19 cellular contexts compared by ENCODE assay signal in genomic region chr7:112892263-112892662, GRCh38.
DNase-seq lines count a peak whose midpoint lies in the region; ATAC-seq, FAIRE-seq and TF ChIP-seq lines count a peak whose summit lies in the region.
"Had no signal": no experiment of that assay in that cellular context is flagged by ENCODE, and none has a peak within 500 bp of the region (broad histone marks: within the 10 kb centered on the region; RNA-seq: fewer than 3 reads in every experiment).

No MANE protein-coding gene starts in this region.

- H3K4me3 ChIP-seq in A549: no peak overlapping the region
- no peak overlapping the region for H3K4me3 ChIP-seq in astrocyte (ENCODE audit: insufficient read depth, low read depth, low read length)
- H3K4me3 ChIP-seq in CD8-positive, alpha-beta memory T cell (ENCODE audit: low read length): no peak overlapping the region
- H3K4me3 ChIP-seq in PC-9: no peak overlapping the region
- H3K4me3 ChIP-seq in neural progenitor cell: no peak overlapping the region
- H3K4me3 ChIP-seq: coronary artery had no signal

- H3F3A ChIP-seq in PC-9 (ENCODE audit: insufficient read depth, low read depth) (no peaks in the 10 kb centered on the region), neural progenitor cell (ENCODE audit: low read depth) (no peaks in the 10 kb centered on the region)

- H3K36me3 Mint-ChIP-seq in HFFc6 (ENCODE audit: low read depth) (peaks cover 23% of the 10 kb centered on the region), astrocyte (ENCODE audit: low read depth, unreplicated experiment) (peaks cover 9% of the 10 kb centered on the region), neural progenitor cell (peaks cover 44% of the 10 kb centered on the region)
- H3K36me3 Mint-ChIP-seq in CD8-positive, alpha-beta memory T cell: peaks cover 7 to 49% (median 19%) of the 10 kb centered on the region in 3 donors

- H3K4me3 Mint-ChIP-seq in HFFc6 (no peak overlapping the region), astrocyte (ENCODE audit: unreplicated experiment) (no peak overlapping the region), neural progenitor cell (no peak overlapping the region)
- no peak overlapping the region for H3K4me3 Mint-ChIP-seq in CD8-positive, alpha-beta memory T cell
- H3K4me3 Mint-ChIP-seq: activated CD8-positive, alpha-beta T cell treated with anti-CD3 and anti-CD28 coated beads for 36 hours; activated T-helper 1 cell treated with anti-CD3 and anti-CD28 coated beads, Interleukin-12 subunit alpha, Interleukin-12 subunit beta, Interleukin-2, Interleukin-4 antibody, amounts not matched to agents 30 ng/mL and 10 ng/mL and 1 ng/mL, durations not matched to agents 14 hours and 24 hours and 36 hours had no signal

- TF ChIP-seq CTCF in A549 (IDR thresholded peaks at IDR 0.05): no peak
- no peak for TF ChIP-seq CTCF in HFFc6 (IDR thresholded peaks at IDR 0.05)
- TF ChIP-seq CTCF in astrocyte (IDR thresholded peaks at IDR 0.05; ENCODE audit: insufficient read depth, low read depth, low read length): no peak
- no peak for TF ChIP-seq CTCF in PC-9 (conservative IDR thresholded peaks at IDR 0.05)
- TF ChIP-seq CTCF in neural progenitor cell (IDR thresholded peaks at IDR 0.05): no peak

- POLR2A ChIA-PET in A549 (lab: Yijun Ruan, JAX) (no interaction called here), PC-9 (lab: Charles Lee; ENCODE audit: unreplicated experiment) (no interaction called here)
- POLR2A ChIA-PET in CD8-positive, alpha-beta memory T cell (lab: Charles Lee): no interaction called here

- H3K27me3 Mint-ChIP-seq in HFFc6 (ENCODE audit: insufficient read depth) (no peaks in the 10 kb centered on the region; the same call in 1 of the 2 replicates), astrocyte (ENCODE audit: low read depth, unreplicated experiment) (no peaks in the 10 kb centered on the region), neural progenitor cell (ENCODE audit: insufficient read depth, low read depth) (no peaks in the 10 kb centered on the region)
- no peaks in the 10 kb centered on the region for H3K27me3 Mint-ChIP-seq in CD8-positive, alpha-beta memory T cell
- H3K27me3 Mint-ChIP-seq: activated CD8-positive, alpha-beta T cell treated with anti-CD3 and anti-CD28 coated beads for 36 hours had no signal

- H3K4me2 ChIP-seq in A549: no peak overlapping the region
- H3K4me2 ChIP-seq in astrocyte (ENCODE audit: low read length): no peak overlapping the region
- no peak overlapping the region for H3K4me2 ChIP-seq in PC-9
- H3K4me2 ChIP-seq in neural progenitor cell: no peak overlapping the region
- H3K4me2 ChIP-seq: KMS-11 had no signal

- H3K9me3 Mint-ChIP-seq in HFFc6 (no peaks in the 10 kb centered on the region), astrocyte (ENCODE audit: unreplicated experiment) (no peaks in the 10 kb centered on the region), neural progenitor cell (peaks cover 5% of the 10 kb centered on the region)
- H3K9me3 Mint-ChIP-seq in CD8-positive, alpha-beta memory T cell: no peaks in the 10 kb centered on the region
- H3K9me3 Mint-ChIP-seq: activated CD8-positive, alpha-beta T cell treated with anti-CD3 and anti-CD28 coated beads for 36 hours; activated T-helper 1 cell treated with anti-CD3 and anti-CD28 coated beads, Interleukin-12 subunit alpha, Interleukin-12 subunit beta, Interleukin-2, Interleukin-4 antibody, amounts not matched to agents 30 ng/mL and 10 ng/mL and 1 ng/mL, durations not matched to agents 14 hours and 24 hours and 36 hours had no signal

- no peak overlapping the region for H2AFZ ChIP-seq in astrocyte (ENCODE audit: low read depth, low read length)
- H2AFZ ChIP-seq in PC-9: no peak overlapping the region
- no peak overlapping the region for H2AFZ ChIP-seq in neural progenitor cell (replicated peaks)

- H3K27me3 ChIP-seq in astrocyte (ENCODE audit: insufficient read depth, low read length) (no peaks in the 10 kb centered on the region), PC-9 (ENCODE audit: insufficient read depth, low read depth) (no peaks in the 10 kb centered on the region), neural progenitor cell (no peaks in the 10 kb centered on the region)
- H3K27me3 ChIP-seq in CD8-positive, alpha-beta memory T cell (ENCODE audit: insufficient read depth, low read length, poor library complexity, severe bottlenecking): no peaks in the 10 kb centered on the region

- TF ChIP-seq POLR2A in A549 (IDR thresholded peaks at IDR 0.05; ENCODE audit: low read length): no peak

- H3K4me1 Mint-ChIP-seq in HFFc6 (ENCODE audit: low read depth) (peaks cover 14% of the 10 kb centered on the region), astrocyte (ENCODE audit: low read depth, unreplicated experiment) (peaks cover 10% of the 10 kb centered on the region), neural progenitor cell (peaks cover 3% of the 10 kb centered on the region)
- H3K4me1 Mint-ChIP-seq in CD8-positive, alpha-beta memory T cell: peaks cover 14 to 23% (median 20%) of the 10 kb centered on the region in 3 donors

- no peak for TF ChIP-seq RAD21 in A549 (conservative IDR thresholded peaks at IDR 0.05 in 1 of 2, IDR thresholded peaks at IDR 0.05 in 1 of 2)

- H3K27ac Mint-ChIP-seq in HFFc6 (peak overlapping the region; percentile 65), astrocyte (ENCODE audit: unreplicated experiment) (no peak overlapping the region), neural progenitor cell (no peak overlapping the region)
- peak overlapping the region in 1 of 8 donors; percentile 70 for H3K27ac Mint-ChIP-seq in CD8-positive, alpha-beta memory T cell
- H3K27ac Mint-ChIP-seq: activated CD8-positive, alpha-beta T cell treated with anti-CD3 and anti-CD28 coated beads for 36 hours; activated T-helper 1 cell treated with anti-CD3 and anti-CD28 coated beads, Interleukin-12 subunit alpha, Interleukin-12 subunit beta, Interleukin-2, Interleukin-4 antibody, amounts not matched to agents 30 ng/mL and 10 ng/mL and 1 ng/mL, durations not matched to agents 14 hours and 24 hours and 36 hours had no signal

- H3K9me2 ChIP-seq in PC-9 (ENCODE audit: insufficient read depth): no peaks in the 10 kb centered on the region

- H3K9me3 ChIP-seq in A549 (no peaks in the 10 kb centered on the region), astrocyte (ENCODE audit: insufficient read depth, low read depth, low read length) (no peaks in the 10 kb centered on the region), PC-9 (ENCODE audit: insufficient read depth, low read depth) (no peaks in the 10 kb centered on the region), neural progenitor cell (ENCODE audit: low read depth) (no peaks in the 10 kb centered on the region)
- H3K9me3 ChIP-seq in CD8-positive, alpha-beta memory T cell (ENCODE audit: low read length): no peaks in the 10 kb centered on the region

- FAIRE-seq in A549 (lab: Jason Lieb, UNC): no peak
- FAIRE-seq in astrocyte (lab: Jason Lieb, UNC): no peak

- CTCF ChIA-PET in A549 (lab: Yijun Ruan, JAX): no interaction called here
- CTCF ChIA-PET in CD8-positive, alpha-beta memory T cell (lab: Charles Lee): no interaction called here
- CTCF ChIA-PET in PC-9 (lab: Charles Lee): no interaction called here

- no peak for TF ChIP-seq EP300 in A549 (IDR thresholded peaks at IDR 0.05)

- H3K79me2 ChIP-seq in astrocyte (ENCODE audit: insufficient read depth, low read length) (no peaks in the 10 kb centered on the region), PC-9 (ENCODE audit: low read depth) (no peaks in the 10 kb centered on the region), neural progenitor cell (ENCODE audit: low read depth) (peaks cover 28% of the 10 kb centered on the region)

- H4K20me1 ChIP-seq in astrocyte (ENCODE audit: insufficient read depth, low read length): peaks cover 7% of the 10 kb centered on the region
- H4K20me1 ChIP-seq in PC-9 (ENCODE audit: insufficient read depth): peaks cover 3% of the 10 kb centered on the region; the same call in 1 of the 2 replicates
- peaks cover 6% of the 10 kb centered on the region for H4K20me1 ChIP-seq in neural progenitor cell (ENCODE audit: low read depth)

- DNase-seq in A549 (ENCODE audit: low read depth in 1 of 2, low spot score in 1 of 2) (peak in 1 of 2 experiments; percentile 53), HFFc6 (peak; percentile 56), astrocyte (ENCODE audit: low read depth) (peak; percentile 30), fibroblast of the conjunctiva (ENCODE audit: low read depth) (peak; percentile 53), D341Med (ENCODE audit: low spot score) (no peak), PC-9 (no peak), neural progenitor cell (ENCODE audit: low spot score) (no peak)
- DNase-seq in CD8-positive, alpha-beta memory T cell: no peak
- DNase-seq: activated CD8-positive, alpha-beta T cell treated with anti-CD3 and anti-CD28 coated beads for 36 hours; amniotic stem cell; COR-L47; erythroblast; NCI-H1436; NCI-H510A; OCI-M1 had no signal

- 65% methylated on average over 2 of the region's 2 CpGs for WGBS in A549 (ENCODE audit: missing lambda C conversion rate)

- peak; percentile 62 to 67; a peak in 5 of 6 replicates for ATAC-seq in A549
- ATAC-seq: activated CD8-positive, alpha-beta T cell treated with anti-CD3 and anti-CD28 coated beads for 36 hours had no signal

- H3K36me3 ChIP-seq in astrocyte (ENCODE audit: insufficient read depth, low read length) (peaks cover 2% of the 10 kb centered on the region), PC-9 (ENCODE audit: low read depth) (0 out of 2 replicates have a peak, but pooled peaks cover 4% of the 10 kb centered on the region), neural progenitor cell (peaks cover 3% of the 10 kb centered on the region)
- no peaks in the 10 kb centered on the region for H3K36me3 ChIP-seq in CD8-positive, alpha-beta memory T cell (ENCODE audit: insufficient read depth, low read length)

- intact Hi-C loops in PC-9 (cut with micrococcal nuclease; ENCODE audit: unreplicated experiment): no loop called here

- BruUV-seq in PC-9 (replicated peaks; lab: Mats Ljungman, UMichigan): no TSS peak

- H3K4me1 ChIP-seq in A549: no peaks in the 10 kb centered on the region; the same call in 2 of the 3 replicates
- no peaks in the 10 kb centered on the region for H3K4me1 ChIP-seq in astrocyte (ENCODE audit: insufficient read depth, low read length)
- H3K4me1 ChIP-seq in CD8-positive, alpha-beta memory T cell (ENCODE audit: insufficient read depth, low read length): no peaks in the 10 kb centered on the region
- H3K4me1 ChIP-seq in PC-9 (replicated peaks; ENCODE audit: insufficient read depth): no peaks in the 10 kb centered on the region
- peaks cover 6% of the 10 kb centered on the region for H3K4me1 ChIP-seq in neural progenitor cell

- H3K9ac ChIP-seq in astrocyte (ENCODE audit: low read length) (no peak overlapping the region), neural progenitor cell (no peak overlapping the region)
- H3K9ac ChIP-seq: KMS-11 had no signal

- H3K27ac ChIP-seq in A549: no peak overlapping the region
- no peak overlapping the region for H3K27ac ChIP-seq in astrocyte (ENCODE audit: low read depth, low read length)
- H3K27ac ChIP-seq in CD8-positive, alpha-beta memory T cell (ENCODE audit: low read depth, low read length): no peak overlapping the region
- H3K27ac ChIP-seq in PC-9: no peak overlapping the region
- H3K27ac ChIP-seq in neural progenitor cell: no peak overlapping the region
- H3K27ac ChIP-seq: coronary artery, KMS-11, VCaP had no signal

TF ChIP-seq in A549, 52 proteins besides CTCF, POLR2A, EP300 and RAD21 (continues in another document):
- no peak for TF ChIP-seq KDM1A (IDR thresholded peaks at IDR 0.05; ENCODE audit: low read depth)
- no peak for TF ChIP-seq JUNB (IDR thresholded peaks at IDR 0.05)
- no peak for TF ChIP-seq ZSCAN20 (CRISPR knock-in tag; IDR thresholded peaks at IDR 0.05)
- no peak for TF ChIP-seq CBX8 (IDR thresholded peaks at IDR 0.05)

Comparison
In these comparisons a context has a peak if more than half of its experiments do, and no peak if none do; other contexts are left out.
1. DNase-seq: peak in HFFc6 (single experiment), astrocyte (single experiment) and fibroblast of the conjunctiva (single experiment); none in CD8-positive, alpha-beta memory T cell (0 of 5), D341Med (single experiment), PC-9 (0 of 2) and neural progenitor cell (single experiment).